ENCODE assay signal across 1 cellular context in the genomic region with DNA sequence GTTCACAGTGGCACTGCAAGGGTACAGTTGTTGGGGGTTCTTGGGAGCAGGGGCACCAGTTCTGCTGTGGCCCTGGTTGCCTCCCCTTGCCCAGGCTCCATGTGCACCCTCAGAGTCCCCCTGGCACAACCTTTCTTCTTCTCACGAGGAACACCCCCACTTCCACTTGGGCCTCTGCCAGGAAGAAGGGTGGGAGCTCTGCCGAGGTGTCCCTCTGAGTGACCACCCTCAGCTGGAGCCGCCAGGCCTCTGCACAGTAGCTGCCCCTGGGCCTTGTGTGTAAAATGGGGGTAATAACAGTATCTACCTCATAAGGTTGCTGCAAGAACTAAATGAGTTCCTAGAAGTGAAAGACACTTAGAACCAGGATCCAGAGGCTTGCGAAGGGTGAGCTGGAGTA.
TF ChIP-seq lines count a peak whose summit lies in the region.

No MANE protein-coding gene starts in this region.

TF ChIP-seq in K562, 482 proteins besides CTCF, POLR2A, EP300 and RAD21:
- no peak for TF ChIP-seq KLF16 (IDR thresholded peaks at IDR 0.05)
- TF ChIP-seq POLR2G (IDR thresholded peaks at IDR 0.05; ENCODE audit: low read depth, low read length): peak; percentile 38; the same call in 1 of the 2 replicates
- 0 out of 2 replicates have a peak, but pooled peaks have one; percentile 37 for TF ChIP-seq SUPT5H (IDR thresholded peaks at IDR 0.05)
